17 cellular contexts compared by ENCODE assay signal in genomic region chr1:68328485-68328884, GRCh38.
DNase-seq lines count a peak whose midpoint lies in the region; ATAC-seq and TF ChIP-seq lines count a peak whose summit lies in the region.
"Had no signal": no experiment of that assay in that cellular context is flagged by ENCODE, and none has a peak within 500 bp of the region (broad histone marks: within the 10 kb centered on the region; RNA-seq: fewer than 3 reads in every experiment).

No MANE protein-coding gene starts in this region.

- no peaks in the 10 kb centered on the region for H3K9me3 ChIP-seq in thyroid gland

- WGBS in thyroid gland, 2 donors = 90 to 92% methylated on average over 1 of the region's 1 CpG

- TF ChIP-seq POLR2A in thyroid gland (IDR thresholded peaks at IDR 0.05) = no peak

- intact Hi-C loops in thyroid gland (cut with DNase I) = no loop called here

- no peaks in the 10 kb centered on the region for H3K27me3 ChIP-seq in thyroid gland

- no peak overlapping the region for H3K27ac ChIP-seq in thyroid gland

- ATAC-seq in HG02870 (IDR thresholded peaks at IDR 0.05; ENCODE audit: unreplicated experiment) = no peak
- ATAC-seq: PC-3, SK-N-SH treated with all-trans-retinoic acid at 6 μM for 48 hours had no signal

- TF ChIP-seq CTCF in fibroblast of the aortic adventitia (IDR thresholded peaks at IDR 0.05; ENCODE audit: insufficient read depth, low read length) = no peak
- no peak for TF ChIP-seq CTCF in thyroid gland (IDR thresholded peaks at IDR 0.05)

- no peaks in the 10 kb centered on the region for H3K4me1 ChIP-seq in thyroid gland

- DNase-seq in GM03348 (ENCODE audit: low spot score) (peak; percentile 34), amniotic epithelial cell (ENCODE audit: low read depth) (peak; percentile 61), fibroblast of the aortic adventitia (ENCODE audit: low read depth) (peak; percentile 31), thyroid gland (no peak), NCI-H524 (lab: John Stamatoyannopoulos, UW) (no peak)
- DNase-seq in activated naive CD4-positive, alpha-beta T cell treated with anti-CD3 and anti-CD28 coated beads, Interleukin-2, amount 50 U/mL, for 16 hours = no peak
- DNase-seq: DND-41, GF-D8, KBM-7, NCI-H187, NCI-H2107, NCI-H526, PC-3, RPMI8226, SHP77 treated with DMSO at 0.1 percent for 48 hours had no signal

- no peak overlapping the region for H3K4me3 ChIP-seq in fibroblast of the aortic adventitia (ENCODE audit: low read depth, low read length)
- no peak overlapping the region for H3K4me3 ChIP-seq in thyroid gland (replicated peaks in 1 of 3)

- H3K36me3 ChIP-seq in thyroid gland = no peaks in the 10 kb centered on the region

Comparison
In these comparisons a context has a peak if more than half of its experiments do, and no peak if none do; other contexts are left out.
1. DNase-seq: peak in GM03348 (single experiment), amniotic epithelial cell (single experiment) and fibroblast of the aortic adventitia (single experiment); none in activated naive CD4-positive, alpha-beta T cell treated with anti-CD3 and anti-CD28 coated beads, Interleukin-2, amount 50 U/mL, for 16 hours (single experiment), thyroid gland (0 of 2) and NCI-H524 (0 of 2).